Comparison of ENCODE assay signal across 27 cellular contexts in genomic region chr10:91700273-91700672, GRCh38.
DNase-seq lines count a peak whose midpoint lies in the region; ATAC-seq and TF ChIP-seq lines count a peak whose summit lies in the region.
"Had no signal": no experiment of that assay in that cellular context is flagged by ENCODE, and none has a peak within 500 bp of the region (broad histone marks: within the 10 kb centered on the region; RNA-seq: fewer than 3 reads in every experiment).

No MANE protein-coding gene starts in this region.

- peaks cover 11% of the 10 kb centered on the region for H3K4me1 ChIP-seq in RWPE2 (ENCODE audit: insufficient read depth, poor library complexity, severe bottlenecking)
- H3K4me1 ChIP-seq: parathyroid adenoma, thyroid gland had no signal

- no peaks in the 10 kb centered on the region for H3K4me1 Mint-ChIP-seq in CD4-positive, alpha-beta T cell (ENCODE audit: low read depth)
- H3K4me1 Mint-ChIP-seq: activated CD4-positive, alpha-beta memory T cell treated with anti-CD3 and anti-CD28 coated beads, Interleukin-2, amount 10 ng/mL, durations not matched to agents 7 days and 5 days; brain; memory B cell had no signal

- POLR2A ChIA-PET in CD4-positive, alpha-beta T cell (lab: Charles Lee) = no interaction called here

- H3K27me3 Mint-ChIP-seq in CD4-positive, alpha-beta T cell = peaks cover 21% of the 10 kb centered on the region

- H3K27ac Mint-ChIP-seq in CD4-positive, alpha-beta T cell = no peak overlapping the region
- H3K27ac Mint-ChIP-seq: activated CD4-positive, alpha-beta memory T cell treated with anti-CD3 and anti-CD28 coated beads, Interleukin-2, amount 10 ng/mL, durations not matched to agents 7 days and 5 days; activated naive CD4-positive, alpha-beta T cell treated with anti-CD3 and anti-CD28 coated beads for 36 hours; memory B cell; nephron progenitor cell; stimulated activated naive CD8-positive, alpha-beta T cell treated with anti-CD3 and anti-CD28 coated beads, Interleukin-15, Interleukin-2, amounts not matched to agents 100 ng/mL and 50 ng/mL, for 24 hours; T-helper 2 cell treated with Interferon-gamma antibody and Interleukin-4, amounts not matched to agents 5 μg/mL and 100 μg/mL, for 36 hours had no signal

- ATAC-seq in RWPE2 (ENCODE audit: low read depth) (no peak), HG02798 (IDR thresholded peaks at IDR 0.05; ENCODE audit: poor library complexity, unreplicated experiment) (no peak)
- ATAC-seq in CD4-positive, alpha-beta T cell (ENCODE audit: poor library complexity) = no peak
- ATAC-seq: K562, left colon had no signal

- no peak overlapping the region for H3K4me3 Mint-ChIP-seq in CD4-positive, alpha-beta T cell
- H3K4me3 Mint-ChIP-seq: activated CD4-positive, alpha-beta memory T cell treated with anti-CD3 and anti-CD28 coated beads, Interleukin-2, amount 10 ng/mL, durations not matched to agents 7 days and 5 days; activated naive CD4-positive, alpha-beta T cell treated with anti-CD3 and anti-CD28 coated beads for 36 hours; brain; memory B cell; nephron progenitor cell; stimulated activated naive CD8-positive, alpha-beta T cell treated with anti-CD3 and anti-CD28 coated beads, Interleukin-15, Interleukin-2, amounts not matched to agents 100 ng/mL and 50 ng/mL, for 24 hours; T-helper 2 cell treated with Interferon-gamma antibody and Interleukin-4, amounts not matched to agents 5 μg/mL and 100 μg/mL, for 36 hours had no signal

- H3K4me3 ChIP-seq in RWPE2 (ENCODE audit: severe bottlenecking) (no peak overlapping the region), fibroblast of the aortic adventitia (ENCODE audit: low read depth, low read length) (no peak overlapping the region)
- H3K4me3 ChIP-seq: K562, thyroid gland had no signal

- no peak for TF ChIP-seq CTCF in RWPE2 (IDR thresholded peaks at IDR 0.05; ENCODE audit: poor library complexity, severe bottlenecking)
- no peak for TF ChIP-seq CTCF in fibroblast of the aortic adventitia (IDR thresholded peaks at IDR 0.05; ENCODE audit: insufficient read depth, low read length)
- TF ChIP-seq CTCF in CD4-positive, alpha-beta T cell (IDR thresholded peaks at IDR 0.05) = no peak

- H3K36me3 Mint-ChIP-seq in CD4-positive, alpha-beta T cell (ENCODE audit: low read depth) = no peaks in the 10 kb centered on the region
- H3K36me3 Mint-ChIP-seq: brain, memory B cell had no signal

- H3K9me3 Mint-ChIP-seq in CD4-positive, alpha-beta T cell = no peaks in the 10 kb centered on the region
- H3K9me3 Mint-ChIP-seq: activated CD4-positive, alpha-beta memory T cell treated with anti-CD3 and anti-CD28 coated beads, Interleukin-2, amount 10 ng/mL, durations not matched to agents 7 days and 5 days; activated naive CD4-positive, alpha-beta T cell treated with anti-CD3 and anti-CD28 coated beads for 36 hours; brain; memory B cell; nephron progenitor cell; stimulated activated naive CD8-positive, alpha-beta T cell treated with anti-CD3 and anti-CD28 coated beads, Interleukin-15, Interleukin-2, amounts not matched to agents 100 ng/mL and 50 ng/mL, for 24 hours; T-helper 2 cell treated with Interferon-gamma antibody and Interleukin-4, amounts not matched to agents 5 μg/mL and 100 μg/mL, for 36 hours had no signal

- CTCF ChIA-PET in CD4-positive, alpha-beta T cell (lab: Charles Lee) = no interaction called here

- no peaks in the 10 kb centered on the region for H3K36me3 ChIP-seq in RWPE2 (ENCODE audit: low read depth)
- H3K36me3 ChIP-seq: thyroid gland had no signal

- H3K27ac ChIP-seq in RWPE2 (ENCODE audit: poor library complexity, severe bottlenecking) = peak overlapping the region; percentile 60
- H3K27ac ChIP-seq in CD4-positive, alpha-beta T cell (ENCODE audit: low read depth, low read length) = no peak overlapping the region
- H3K27ac ChIP-seq: parathyroid adenoma, thyroid gland had no signal

- H3K9me3 ChIP-seq in RWPE2 (ENCODE audit: severe bottlenecking) = no peaks in the 10 kb centered on the region
- H3K9me3 ChIP-seq in CD4-positive, alpha-beta T cell (ENCODE audit: control insufficient read depth, low read length) = no peaks in the 10 kb centered on the region
- H3K9me3 ChIP-seq: thyroid gland had no signal

- H3K27me3 ChIP-seq in RWPE2 (ENCODE audit: insufficient read depth, poor library complexity, severe bottlenecking) = no peaks in the 10 kb centered on the region
- H3K27me3 ChIP-seq in CD4-positive, alpha-beta T cell (ENCODE audit: control insufficient read depth, insufficient read depth, low read length) = no peaks in the 10 kb centered on the region
- H3K27me3 ChIP-seq: thyroid gland had no signal

- DNase-seq in GOT3 (lab: John Stamatoyannopoulos, UW) = peak; percentile 17
- no peak for DNase-seq in RWPE2 (ENCODE audit: low spot score)
- DNase-seq in fibroblast of the aortic adventitia (ENCODE audit: low read depth) = peak; percentile 36
- DNase-seq in CD4-positive, alpha-beta T cell = no peak
- DNase-seq in AG08396 (ENCODE audit: low spot score) = no peak
- no peak for DNase-seq in glomerular visceral epithelial cell (ENCODE audit: extremely low spot score)
- DNase-seq: activated CD4-positive, alpha-beta memory T cell treated with anti-CD3 and anti-CD28 coated beads, Interleukin-2, amount 10 ng/mL, durations not matched to agents 7 days and 5 days; activated naive CD4-positive, alpha-beta T cell treated with anti-CD3 and anti-CD28 coated beads for 36 hours; cerebellar nuclear complex; DMS79 treated with DMSO at 0.1 percent for 48 hours; hippocampal formation; left colon; NCI-H1105 treated with DMSO at 0.1 percent for 48 hours; NCI-H1930; NCI-H2171 treated with DMSO at 0.1 percent for 48 hours; NCI-H526; nephron progenitor cell; SHP77; stimulated activated CD8-positive, alpha-beta memory T cell treated with anti-CD3 and anti-CD28 coated beads, Interleukin-4, amount 100 ng/mL, for 48 hours; thyroid gland had no signal

- intact Hi-C loops in CD4-positive, alpha-beta T cell (cut with DNase I, micrococcal nuclease) = no loop called here

Comparison
In these comparisons a context has a peak if more than half of its experiments do, and no peak if none do; other contexts are left out.
1. DNase-seq: peak in GOT3 (single experiment) and fibroblast of the aortic adventitia (single experiment); none in RWPE2 (single experiment), CD4-positive, alpha-beta T cell (0 of 10), AG08396 (single experiment) and glomerular visceral epithelial cell (single experiment).